8 cellular contexts compared by ENCODE assay signal in the genomic region with DNA sequence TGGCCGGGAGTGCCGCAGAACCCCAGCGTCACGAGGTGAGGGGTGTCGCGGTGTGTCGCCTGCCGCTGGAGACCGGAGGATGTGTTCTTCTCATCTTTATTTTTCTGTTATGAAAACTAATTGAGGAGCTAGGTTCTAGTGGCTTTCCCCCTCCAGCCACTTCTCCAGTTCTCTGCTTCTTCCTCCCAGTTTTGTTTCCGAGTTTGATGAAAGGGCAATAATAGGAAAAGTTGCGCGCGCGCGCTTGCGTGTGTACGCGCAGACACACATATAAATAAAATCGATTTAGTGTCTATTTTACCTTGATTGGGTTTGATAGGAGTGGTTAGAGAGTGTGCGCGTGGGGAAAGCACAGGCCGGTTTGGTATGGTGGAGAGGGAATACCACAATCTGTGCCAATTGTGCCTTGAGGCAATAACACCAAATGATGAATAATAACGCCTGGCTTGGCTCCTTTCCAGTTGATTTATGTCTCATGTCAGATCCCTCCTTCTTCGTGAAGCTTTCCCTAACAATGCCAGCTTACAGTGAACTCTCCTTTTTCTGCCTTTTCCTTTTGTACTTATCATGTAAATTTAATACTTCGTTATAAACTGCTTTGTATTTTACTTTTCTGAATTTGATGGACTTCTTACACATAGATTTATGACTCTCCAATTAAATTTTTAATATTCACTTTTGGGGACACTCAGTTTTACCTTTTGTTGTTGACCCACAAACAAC. TPM values are rescaled to one million over a fixed set of nuclear protein-coding genes. Genes with fewer than 3 reads are reported as not detected.
DNase-seq lines count a peak whose midpoint lies in the region; ATAC-seq and TF ChIP-seq lines count a peak whose summit lies in the region.

No MANE protein-coding gene starts in this region.

- H3K27ac ChIP-seq in ACC112 (ENCODE audit: low read depth, low read length) (peak overlapping the region; percentile 91), neural progenitor cell (no peak overlapping the region)

- H3K36me3 ChIP-seq in ACC112 (ENCODE audit: insufficient read depth, low read length) (peaks cover 35% of the 10 kb centered on the region), neural progenitor cell (peaks cover 4% of the 10 kb centered on the region)

- peak overlapping the region; percentile 31 for H3K9ac ChIP-seq in neural progenitor cell

- H3K4me1 ChIP-seq in ACC112 (ENCODE audit: control insufficient read depth, insufficient read depth, low read length, unreplicated experiment): peaks cover 49% of the 10 kb centered on the region
- H3K4me1 ChIP-seq in neural progenitor cell: peaks cover 6% of the 10 kb centered on the region

- H3K9me3 ChIP-seq in neural progenitor cell (ENCODE audit: low read depth): no peaks in the 10 kb centered on the region

- H3K27me3 Mint-ChIP-seq in neural progenitor cell (ENCODE audit: insufficient read depth, low read depth): no peaks in the 10 kb centered on the region

- H3K9me3 Mint-ChIP-seq in neural progenitor cell: no peaks in the 10 kb centered on the region

- no peak for TF ChIP-seq CTCF in neural progenitor cell (IDR thresholded peaks at IDR 0.05)

- H3K4me3 ChIP-seq in ACC112 (ENCODE audit: low read depth, low read length) (peak overlapping the region; percentile 92), neural progenitor cell (peak overlapping the region; percentile 86)

- no peak overlapping the region for H2AFZ ChIP-seq in ACC112 (ENCODE audit: low read length, unreplicated experiment)
- peak overlapping the region; percentile 86 for H2AFZ ChIP-seq in neural progenitor cell (replicated peaks)

- no peaks in the 10 kb centered on the region for H4K20me1 ChIP-seq in neural progenitor cell (ENCODE audit: low read depth)

- peak; percentile 38 for DNase-seq in H4 (ENCODE audit: low spot score)
- DNase-seq in NCI-H526 (lab: John Stamatoyannopoulos, UW): peak; percentile 36 to 62
- DNase-seq in activated T-cell treated with anti-CD3 and anti-CD28 coated beads for 48 hours (ENCODE audit: low read depth): peak; percentile 3
- peak; percentile 88 for DNase-seq in fibroblast of gingiva (ENCODE audit: low read depth)
- no peak for DNase-seq in neural progenitor cell (ENCODE audit: low spot score)
- no peak for DNase-seq in pons (ENCODE audit: low spot score)

- H3K4me1 Mint-ChIP-seq in neural progenitor cell: peaks cover 40% of the 10 kb centered on the region

- H3K79me2 ChIP-seq in ACC112 (ENCODE audit: control insufficient read depth, insufficient read depth, low read length, unreplicated experiment): peaks cover 65% of the 10 kb centered on the region
- peaks cover 22% of the 10 kb centered on the region for H3K79me2 ChIP-seq in neural progenitor cell (ENCODE audit: low read depth)

- peaks cover 25% of the 10 kb centered on the region for H3K36me3 Mint-ChIP-seq in neural progenitor cell

- no peak for ATAC-seq in GM18907 (IDR thresholded peaks at IDR 0.05; ENCODE audit: unreplicated experiment)

- H3K4me2 ChIP-seq in neural progenitor cell: peak overlapping the region; percentile 97

- H3K27ac Mint-ChIP-seq in neural progenitor cell: peak overlapping the region; percentile 0

- H3K27me3 ChIP-seq in ACC112 (ENCODE audit: insufficient read depth, low read length): no peaks in the 10 kb centered on the region
- H3K27me3 ChIP-seq in neural progenitor cell: peaks cover 10% of the 10 kb centered on the region

- peaks cover 28% of the 10 kb centered on the region for H3F3A ChIP-seq in neural progenitor cell (ENCODE audit: low read depth)

- H3K4me3 Mint-ChIP-seq in neural progenitor cell: peak overlapping the region; percentile 95

RNA-seq across cellular contexts. Expression of a gene that starts 1.5 kb away (rescaled TPM):
- total RNA-seq in H4 (2014; rRNA removed; shearing (Covaris generic)): 43.2 and 45.4 TPM in 2 replicates
- total RNA-seq in neural progenitor cell (ENCODE audit: low replicate concordance): 9.3 and 13.5 TPM in 2 replicates

Comparison
In these comparisons a context has a peak if more than half of its experiments do, and no peak if none do; other contexts are left out.
1. DNase-seq: peak in H4 (single experiment), NCI-H526 (2 of 2), activated T-cell treated with anti-CD3 and anti-CD28 coated beads for 48 hours (single experiment) and fibroblast of gingiva (single experiment); none in neural progenitor cell (single experiment) and pons (single experiment).